31 cellular contexts compared by ENCODE assay signal in genomic region chr19:39660661-39661060, GRCh38. TPM values are rescaled to one million over a fixed set of nuclear protein-coding genes. Genes with fewer than 3 reads are reported as not detected.
"Had no signal": no experiment of that assay in that cellular context is flagged by ENCODE, and none has a peak within 500 bp of the region (broad histone marks: within the 10 kb centered on the region; RNA-seq: fewer than 3 reads in every experiment).

No MANE protein-coding gene starts in this region.

- H3K4me3 ChIP-seq: stomach, suprapubic skin, testis, thoracic aorta, thyroid gland, tibial artery, tibial nerve, transverse colon, upper lobe of left lung, upper lobe of right lung, uterus, vagina had no signal

- H3K9me3 ChIP-seq: stomach, suprapubic skin, testis, thoracic aorta, thyroid gland, tibial artery, tibial nerve, transverse colon, upper lobe of left lung, upper lobe of right lung, uterus, vagina had no signal

- H3K36me3 ChIP-seq: stomach, suprapubic skin, thoracic aorta, thyroid gland, tibial artery, tibial nerve, transverse colon, upper lobe of left lung, upper lobe of right lung, uterus, vagina had no signal

- H3K27ac ChIP-seq: stomach, suprapubic skin, testis, thoracic aorta, thyroid gland, tibial artery, tibial nerve, transverse colon, upper lobe of left lung, upper lobe of right lung, uterus, vagina had no signal

- H3K27me3 ChIP-seq: testis, thyroid gland, tibial artery, tibial nerve, upper lobe of left lung, upper lobe of right lung, uterus, vagina had no signal

- H3K4me1 ChIP-seq: stomach, suprapubic skin, testis, thyroid gland, tibial artery, tibial nerve, transverse colon, upper lobe of left lung, upper lobe of right lung, uterus, vagina had no signal

- H3K27ac Mint-ChIP-seq: stimulated activated effector memory CD8-positive, alpha-beta T cell treated with anti-CD3 and anti-CD28 coated beads, Interleukin-12 subunit alpha, Interleukin-12 subunit beta, amount 100 ng/mL, for 72 hours; stimulated activated memory B cell treated with anti-CD40 and anti-IgM and Interleukin-4, amounts not matched to agents 10 μg/mL and 1 μg/mL and 100 μg/mL, for 72 hours; stimulated activated naive B cell treated with anti-CD40 and anti-IgM and Interleukin-4, amounts not matched to agents 10 μg/mL and 1 μg/mL and 100 μg/mL, for 72 hours; stimulated activated naive CD8-positive, alpha-beta T cell treated with anti-CD3 and anti-CD28 coated beads, Interleukin-15, amount 100 ng/mL, for 72 hours; stimulated activated naive CD8-positive, alpha-beta T cell treated with anti-CD3 and anti-CD28 coated beads, Interleukin-15, Interleukin-2, amounts not matched to agents 100 ng/mL and 50 ng/mL, for 24 hours; type B pancreatic cell had no signal

- H3K36me3 Mint-ChIP-seq: stimulated activated effector memory CD8-positive, alpha-beta T cell treated with anti-CD3 and anti-CD28 coated beads, Interleukin-12 subunit alpha, Interleukin-12 subunit beta, amount 100 ng/mL, for 72 hours; stimulated activated memory B cell treated with anti-CD40 and anti-IgM and Interleukin-4, amounts not matched to agents 10 μg/mL and 1 μg/mL and 100 μg/mL, for 72 hours; type B pancreatic cell had no signal

- H3K9me3 Mint-ChIP-seq: stimulated activated effector memory CD8-positive, alpha-beta T cell treated with anti-CD3 and anti-CD28 coated beads, Interleukin-12 subunit alpha, Interleukin-12 subunit beta, amount 100 ng/mL, for 72 hours; type B pancreatic cell had no signal

- DNase-seq: stimulated activated CD4-positive, alpha-beta T cell treated with anti-CD3 and anti-CD28 coated beads, Interleukin-2, amount 100 ng/mL, for 48 hours; stimulated activated CD4-positive, alpha-beta T cell treated with anti-CD3 and anti-CD28 coated beads, Interleukin-4, amount 100 ng/mL, for 1 hour; stimulated activated CD4-positive, alpha-beta T cell treated with anti-CD3 and anti-CD28 coated beads, Interleukin-4, amount 100 ng/mL, for 24 hours; stimulated activated CD4-positive, alpha-beta T cell treated with anti-CD3 and anti-CD28 coated beads, Interleukin-4, amount 100 ng/mL, for 4 hours; stimulated activated CD8-positive, alpha-beta memory T cell treated with anti-CD3 and anti-CD28 coated beads, Interleukin-4, amount 100 ng/mL, for 48 hours; stimulated activated naive B cell treated with anti-CD40 and anti-IgM and Interleukin-4, amounts not matched to agents 10 μg/mL and 1 μg/mL and 100 μg/mL, for 72 hours; stimulated activated naive CD4-positive, alpha-beta T cell; stimulated activated naive CD4-positive, alpha-beta T cell treated with Interleukin-2 at 50 U/mL for 16 hours; stimulated activated naive CD8-positive, alpha-beta T cell treated with anti-CD3 and anti-CD28 coated beads, Interleukin-15, amount 100 ng/mL, for 72 hours; stimulated activated naive CD8-positive, alpha-beta T cell treated with anti-CD3 and anti-CD28 coated beads, Interleukin-15, Interleukin-2, amounts not matched to agents 100 U/mL and 50 U/mL, for 24 hours; stomach; substantia nigra; testis; thyroid gland; tibial artery; transverse colon; upper lobe of left lung; upper lobe of right lung; uterus had no signal

- H3K4me3 Mint-ChIP-seq: stimulated activated effector memory CD8-positive, alpha-beta T cell treated with anti-CD3 and anti-CD28 coated beads, Interleukin-12 subunit alpha, Interleukin-12 subunit beta, amount 100 ng/mL, for 72 hours; stimulated activated memory B cell treated with anti-CD40 and anti-IgM and Interleukin-4, amounts not matched to agents 10 μg/mL and 1 μg/mL and 100 μg/mL, for 72 hours; stimulated activated naive B cell treated with anti-CD40 and anti-IgM and Interleukin-4, amounts not matched to agents 10 μg/mL and 1 μg/mL and 100 μg/mL, for 72 hours; stimulated activated naive CD8-positive, alpha-beta T cell treated with anti-CD3 and anti-CD28 coated beads, Interleukin-15, amount 100 ng/mL, for 72 hours; stimulated activated naive CD8-positive, alpha-beta T cell treated with anti-CD3 and anti-CD28 coated beads, Interleukin-15, Interleukin-2, amounts not matched to agents 100 ng/mL and 50 ng/mL, for 24 hours; type B pancreatic cell had no signal

- H3K4me1 Mint-ChIP-seq: stimulated activated effector memory CD8-positive, alpha-beta T cell treated with anti-CD3 and anti-CD28 coated beads, Interleukin-12 subunit alpha, Interleukin-12 subunit beta, amount 100 ng/mL, for 72 hours; stimulated activated memory B cell treated with anti-CD40 and anti-IgM and Interleukin-4, amounts not matched to agents 10 μg/mL and 1 μg/mL and 100 μg/mL, for 72 hours; stimulated activated naive CD8-positive, alpha-beta T cell treated with anti-CD3 and anti-CD28 coated beads, Interleukin-15, amount 100 ng/mL, for 72 hours had no signal

RNA-seq across cellular contexts. Expression of gene LGALS16, which starts 4.9 kb away (rescaled TPM):
- total RNA-seq: stomach, subcutaneous adipose tissue, suprapubic skin, temporal lobe, testis, thoracic aorta, thyroid gland, tibial nerve, transverse colon, upper lobe of left lung, upper lobe of right lung, ureter, urinary bladder, uterus, vagina had no signal
- polyA plus RNA-seq: stomach, urinary bladder had no signal

RNA-seq across cellular contexts. Expression of gene LGALS14, which starts 43.6 kb away (rescaled TPM):
- total RNA-seq: stomach, subcutaneous adipose tissue, suprapubic skin, temporal lobe, testis, thoracic aorta, thyroid gland, tibial nerve, transverse colon, upper lobe of left lung, upper lobe of right lung, ureter, urinary bladder, uterus, vagina had no signal
- polyA plus RNA-seq: stomach, urinary bladder had no signal

RNA-seq across cellular contexts. Expression of gene LGALS13, which starts 58.3 kb away (rescaled TPM):
- total RNA-seq: stomach, subcutaneous adipose tissue, suprapubic skin, temporal lobe, testis, thoracic aorta, thyroid gland, tibial nerve, transverse colon, upper lobe of left lung, upper lobe of right lung, ureter, urinary bladder, uterus, vagina had no signal
- polyA plus RNA-seq: stomach, urinary bladder had no signal
